Comparison of ENCODE assay signal across 13 cellular contexts in the genomic region with DNA sequence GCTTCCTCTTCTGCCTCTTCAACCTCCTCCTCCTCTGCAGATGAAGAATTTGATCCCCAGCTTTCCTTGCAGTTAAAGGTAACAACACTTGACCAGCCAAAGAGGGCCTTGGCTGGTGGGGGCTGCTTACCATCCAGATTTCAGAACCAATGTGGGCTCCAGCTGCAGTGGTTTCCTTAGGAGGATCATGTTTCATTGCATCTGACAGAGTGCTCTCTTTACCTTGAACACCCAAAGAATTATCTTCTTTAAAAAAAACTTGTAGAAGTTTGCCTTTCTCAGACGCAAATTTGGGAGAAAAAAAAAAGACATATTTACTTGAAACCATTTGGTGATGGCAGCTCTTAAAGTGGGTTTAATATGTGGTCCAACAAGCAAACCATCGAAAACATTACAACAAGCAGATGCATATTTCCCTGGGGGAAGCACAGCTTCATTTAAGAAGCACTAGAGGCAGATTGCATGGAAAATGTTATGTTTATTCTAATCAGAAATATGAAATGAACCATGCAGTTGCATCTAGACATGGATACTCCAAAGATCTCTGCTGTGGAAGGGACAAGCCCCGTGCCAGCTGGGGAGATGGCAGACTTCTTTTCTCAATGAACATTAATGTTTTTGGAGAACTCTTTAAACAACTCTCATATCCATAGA. TPM values are rescaled to one million over a fixed set of nuclear protein-coding genes. Genes with fewer than 3 reads are reported as not detected.
DNase-seq lines count a peak whose midpoint lies in the region; ATAC-seq and TF ChIP-seq lines count a peak whose summit lies in the region.
"Had no signal": no experiment of that assay in that cellular context is flagged by ENCODE, and none has a peak within 500 bp of the region (broad histone marks: within the 10 kb centered on the region; RNA-seq: fewer than 3 reads in every experiment).

No MANE protein-coding gene starts in this region.

- H3K4me1 Mint-ChIP-seq in glutamatergic neuron (ENCODE audit: low read depth, unreplicated experiment) = peaks cover 36% of the 10 kb centered on the region
- H3K4me1 Mint-ChIP-seq in osteocyte (ENCODE audit: unreplicated experiment) = peaks cover 13% of the 10 kb centered on the region

- H3K4me3 Mint-ChIP-seq in glutamatergic neuron (ENCODE audit: unreplicated experiment) (peak overlapping the region; percentile 71), osteocyte (ENCODE audit: unreplicated experiment) (no peak overlapping the region)

- H3K27me3 Mint-ChIP-seq in glutamatergic neuron (ENCODE audit: unreplicated experiment) = no peaks in the 10 kb centered on the region
- no peaks in the 10 kb centered on the region for H3K27me3 Mint-ChIP-seq in osteocyte (ENCODE audit: unreplicated experiment)

- peak overlapping the region; percentile 78 for H3K9ac ChIP-seq in Karpas-422 (ENCODE audit: low read length)

- H3K79me2 ChIP-seq in Karpas-422 (ENCODE audit: low read length) = no peaks in the 10 kb centered on the region

- H3K27me3 ChIP-seq in Karpas-422 (ENCODE audit: low read length) = no peaks in the 10 kb centered on the region
- H3K27me3 ChIP-seq: foreskin keratinocyte had no signal

- peak overlapping the region; percentile 80 for H3K27ac Mint-ChIP-seq in glutamatergic neuron (ENCODE audit: unreplicated experiment)
- H3K27ac Mint-ChIP-seq in osteocyte (ENCODE audit: unreplicated experiment) = no peak overlapping the region

- TF ChIP-seq CTCF in glutamatergic neuron (IDR thresholded peaks at IDR 0.05; ENCODE audit: partially characterized antibody, unreplicated experiment) = no peak
- no peak for TF ChIP-seq CTCF in osteocyte (IDR thresholded peaks at IDR 0.05)

- peaks cover 17% of the 10 kb centered on the region for H3K9me3 ChIP-seq in Karpas-422 (ENCODE audit: low read length)

- H3K9me3 Mint-ChIP-seq in glutamatergic neuron (ENCODE audit: unreplicated experiment) = no peaks in the 10 kb centered on the region
- peaks cover 19% of the 10 kb centered on the region for H3K9me3 Mint-ChIP-seq in osteocyte (ENCODE audit: unreplicated experiment)

- H3K27ac ChIP-seq in Karpas-422 (ENCODE audit: low read length) = peak overlapping the region; percentile 100
- H3K27ac ChIP-seq: coronary artery, foreskin keratinocyte had no signal

- no peak overlapping the region for H2AFZ ChIP-seq in Karpas-422 (ENCODE audit: low read length)

- peaks cover 10% of the 10 kb centered on the region for H3K36me3 Mint-ChIP-seq in glutamatergic neuron (ENCODE audit: unreplicated experiment)
- H3K36me3 Mint-ChIP-seq in osteocyte (ENCODE audit: unreplicated experiment) = peaks cover 6% of the 10 kb centered on the region

- no peak for ATAC-seq in GM18907 (IDR thresholded peaks at IDR 0.05; ENCODE audit: unreplicated experiment)
- ATAC-seq in HG03378 (IDR thresholded peaks at IDR 0.05; ENCODE audit: unreplicated experiment) = no peak
- ATAC-seq: foreskin keratinocyte, sciatic nerve had no signal

- DNase-seq in D341Med (ENCODE audit: low spot score) = peak; percentile 33
- peak; percentile 89 for DNase-seq in Karpas-422
- peak; percentile 92 for DNase-seq in NCI-H526 treated with DMSO at 0.1 percent for 48 hours (lab: John Stamatoyannopoulos, UW)
- DNase-seq in glutamatergic neuron = no peak
- DNase-seq in osteocyte (ENCODE audit: extremely low spot score, unreplicated experiment) = no peak
- DNase-seq in Ammon's horn (ENCODE audit: low spot score) = no peak
- DNase-seq: foreskin keratinocyte, kidney, SIG-M5 had no signal

- H3K4me2 ChIP-seq in Karpas-422 (ENCODE audit: low read depth, low read length, poor library complexity, severe bottlenecking) = peak overlapping the region; percentile 92

- H4K20me1 ChIP-seq in Karpas-422 (ENCODE audit: insufficient read depth, low read depth, low read length) = no peaks in the 10 kb centered on the region

- peaks cover 15% of the 10 kb centered on the region; the same call in 1 of the 2 replicates for H3K36me3 ChIP-seq in Karpas-422 (ENCODE audit: insufficient read depth, low read length)

- H3K4me1 ChIP-seq in Karpas-422 (ENCODE audit: low read length) = peaks cover 76% of the 10 kb centered on the region
- H3K4me1 ChIP-seq: foreskin keratinocyte had no signal

- peak overlapping the region; percentile 64 for H3K4me3 ChIP-seq in Karpas-422 (ENCODE audit: low read length)
- H3K4me3 ChIP-seq: coronary artery had no signal

- no peaks in the 10 kb centered on the region for H3K9me2 ChIP-seq in Karpas-422 (replicated peaks; ENCODE audit: insufficient read depth, low read length)

RNA-seq across cellular contexts. Expression of a gene that starts 57.5 kb away (rescaled TPM):
- not detected in 2 replicates for total RNA-seq in Karpas-422 (2014; rRNA removed; shearing (Covaris generic); ENCODE audit: low replicate concordance)
- total RNA-seq in glutamatergic neuron (ENCODE audit: unreplicated experiment) (15.0 TPM), osteocyte (144 and 148 TPM in 2 replicates)

Comparison
In these comparisons a context has a peak if more than half of its experiments do, and no peak if none do; other contexts are left out.
1. DNase-seq: peak in D341Med (single experiment), Karpas-422 (single experiment) and NCI-H526 treated with DMSO at 0.1 percent for 48 hours (single experiment); none in glutamatergic neuron (single experiment), osteocyte (single experiment) and Ammon's horn (single experiment).
2. RNA of a gene that starts 57.5 kb away (total RNA-seq): 144 to 148 TPM in osteocyte and 15.0 TPM in glutamatergic neuron (single experiment); not detected in Karpas-422; every median in the first group is over 10 times any median in the second.